Comparison of ENCODE assay signal across 8 cellular contexts in the genomic region with DNA sequence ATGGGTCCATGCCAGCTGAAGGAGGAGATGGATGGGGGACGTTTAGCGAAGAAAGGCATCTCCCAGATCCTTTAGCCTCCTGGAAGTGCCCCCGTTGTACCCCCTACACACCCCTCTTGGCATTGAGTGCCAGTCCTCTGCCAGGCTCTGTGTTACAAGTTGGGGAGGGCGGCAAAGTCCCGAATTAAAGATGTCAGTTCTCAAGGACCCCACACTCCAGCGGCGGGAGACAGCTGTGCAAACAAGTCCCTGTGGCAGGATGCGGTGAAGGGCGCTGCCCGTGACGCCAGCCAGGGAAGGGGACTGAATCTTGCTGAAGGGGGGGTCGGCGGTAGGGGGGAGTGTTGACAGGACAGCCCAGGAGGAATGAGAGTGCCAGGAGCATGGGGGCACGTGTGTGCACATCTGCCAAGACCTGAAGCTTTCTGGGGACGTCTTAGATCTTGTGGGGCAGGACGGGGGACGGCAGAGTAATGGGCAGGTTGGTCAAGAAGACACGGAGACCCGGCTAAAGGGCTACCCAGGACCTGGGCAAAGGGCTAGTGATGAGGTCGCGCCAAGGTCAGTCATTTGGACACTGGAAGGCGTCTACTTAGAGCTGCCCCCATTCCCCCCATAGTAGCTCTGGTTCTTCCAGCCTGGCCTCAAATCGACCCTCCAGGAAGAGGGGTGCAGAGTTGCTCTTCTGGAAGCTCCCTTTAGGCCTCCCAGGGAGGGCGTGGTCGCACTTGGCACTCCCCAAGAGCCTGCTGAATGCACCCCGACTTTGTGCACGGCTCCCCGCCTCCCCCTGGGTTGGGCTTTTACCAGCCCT. TPM values are rescaled to one million over a fixed set of nuclear protein-coding genes. Genes with fewer than 3 reads are reported as not detected.
A peak's percentile ranks its signal among the peaks of the same experiment; 100 is the strongest.
DNase-seq lines count a peak whose midpoint lies in the region; ATAC-seq and TF ChIP-seq lines count a peak whose summit lies in the region.

No MANE protein-coding gene starts in this region.

- peaks cover 0 to 21% (median 3%) of the 10 kb centered on the region in 4 donors for H3K4me1 ChIP-seq in right lobe of liver

- no peaks in the 10 kb centered on the region for H3K27me3 Mint-ChIP-seq in activated CD4-positive, alpha-beta T cell treated with anti-CD3 and anti-CD28 coated beads, Interleukin-2, amount 10 ng/mL, durations not matched to agents 24 days and 14 days
- H3K27me3 Mint-ChIP-seq in dendritic cell treated with granulocyte-macrophage colony-stimulating factor and Interleukin-4, amounts not matched to agents 40 ng/mL and 50 ng/mL, for 4 days, result no peaks in the 10 kb centered on the region

- H3K36me3 ChIP-seq in right lobe of liver, result peaks cover 0 to 5% (median under 1%) of the 10 kb centered on the region in 4 donors

- H3K27ac Mint-ChIP-seq in activated CD4-positive, alpha-beta T cell treated with anti-CD3 and anti-CD28 coated beads, Interleukin-2, amount 10 ng/mL, durations not matched to agents 24 days and 14 days, result peak overlapping the region; percentile 90
- H3K27ac Mint-ChIP-seq in dendritic cell treated with granulocyte-macrophage colony-stimulating factor and Interleukin-4, amounts not matched to agents 40 ng/mL and 50 ng/mL, for 4 days, result peak overlapping the region; percentile 96

- peak overlapping the region; percentile 83 for H3K4me3 Mint-ChIP-seq in activated CD4-positive, alpha-beta T cell treated with anti-CD3 and anti-CD28 coated beads, Interleukin-2, amount 10 ng/mL, durations not matched to agents 24 days and 14 days
- peak overlapping the region; percentile 86 for H3K4me3 Mint-ChIP-seq in dendritic cell treated with granulocyte-macrophage colony-stimulating factor and Interleukin-4, amounts not matched to agents 40 ng/mL and 50 ng/mL, for 4 days

- peak overlapping the region; percentile 77 to 100 (median 97) for H3K4me3 ChIP-seq in right lobe of liver

- ATAC-seq in right lobe of liver (peak in 1 of 4 donors; percentile 1), HG03571 (IDR thresholded peaks at IDR 0.05; ENCODE audit: unreplicated experiment) (no peak), GM21423 (IDR thresholded peaks at IDR 0.05; ENCODE audit: unreplicated experiment) (no peak)

- no peaks in the 10 kb centered on the region for H3K9me3 Mint-ChIP-seq in activated CD4-positive, alpha-beta T cell treated with anti-CD3 and anti-CD28 coated beads, Interleukin-2, amount 10 ng/mL, durations not matched to agents 24 days and 14 days
- H3K9me3 Mint-ChIP-seq in dendritic cell treated with granulocyte-macrophage colony-stimulating factor and Interleukin-4, amounts not matched to agents 40 ng/mL and 50 ng/mL, for 4 days, result no peaks in the 10 kb centered on the region

- no peaks in the 10 kb centered on the region for H3K27me3 ChIP-seq in right lobe of liver

- TF ChIP-seq CTCF in right lobe of liver (IDR thresholded peaks at IDR 0.05), result no peak

- TF ChIP-seq POLR2A in GM19099 (IDR thresholded peaks at IDR 0.05; ENCODE audit: extremely low read depth, insufficient read length, low read depth) (peak; percentile 15), right lobe of liver (IDR thresholded peaks at IDR 0.05) (no peak)

- WGBS in right lobe of liver (ENCODE audit: insufficient coverage, low coverage, low lambda C conversion rate, missing lambda C conversion rate), result 1% methylated on average over 14 of the region's 28 CpGs

- no peaks in the 10 kb centered on the region for H3K9me3 ChIP-seq in right lobe of liver

- DNase-seq in NCI-H345 (lab: John Stamatoyannopoulos, UW), result peak; percentile 93
- DNase-seq in activated CD4-positive, alpha-beta T cell treated with anti-CD3 and anti-CD28 coated beads, Interleukin-2, amount 10 ng/mL, durations not matched to agents 24 days and 14 days, result peak; percentile 92
- DNase-seq in right lobe of liver, result peak; percentile 74 to 84 (median 80)
- peak; percentile 52 for DNase-seq in stimulated activated CD8-positive, alpha-beta memory T cell treated with anti-CD3 and anti-CD28 coated beads, Interleukin-12 subunit alpha, Interleukin-12 subunit beta, amount 100 ng/mL, for 4 hours (ENCODE audit: low read depth)

- H3K4me1 Mint-ChIP-seq in activated CD4-positive, alpha-beta T cell treated with anti-CD3 and anti-CD28 coated beads, Interleukin-2, amount 10 ng/mL, durations not matched to agents 24 days and 14 days, result peaks cover 32% of the 10 kb centered on the region
- peaks cover 69% of the 10 kb centered on the region for H3K4me1 Mint-ChIP-seq in dendritic cell treated with granulocyte-macrophage colony-stimulating factor and Interleukin-4, amounts not matched to agents 40 ng/mL and 50 ng/mL, for 4 days (ENCODE audit: low read depth)

- intact Hi-C loops in activated CD4-positive, alpha-beta T cell treated with anti-CD3 and anti-CD28 coated beads, Interleukin-2, amount 10 ng/mL, durations not matched to agents 24 days and 14 days (cut with micrococcal nuclease), result loop anchor here (1.0 to 5.0 kb wide), 12 partner anchors 9 to 990 kb away; a partner anchor contains a TSS
- intact Hi-C loops in dendritic cell treated with granulocyte-macrophage colony-stimulating factor and Interleukin-4, amounts not matched to agents 40 ng/mL and 50 ng/mL, for 4 days (cut with micrococcal nuclease), result loop anchor here (1.0 kb wide), 1 partner anchor 9 kb away; no protein-coding TSS in a partner anchor
- intact Hi-C loops in right lobe of liver (cut with DNase I), result loop anchor here in 1 of 2 donors (10.0 kb wide), 1 partner anchor 92 kb away; no protein-coding TSS in a partner anchor

- peak overlapping the region; percentile 93 to 100 (median 100) for H3K27ac ChIP-seq in right lobe of liver

- peaks cover 2% of the 10 kb centered on the region for H3K36me3 Mint-ChIP-seq in activated CD4-positive, alpha-beta T cell treated with anti-CD3 and anti-CD28 coated beads, Interleukin-2, amount 10 ng/mL, durations not matched to agents 24 days and 14 days (ENCODE audit: low read depth)
- peaks cover 45% of the 10 kb centered on the region for H3K36me3 Mint-ChIP-seq in dendritic cell treated with granulocyte-macrophage colony-stimulating factor and Interleukin-4, amounts not matched to agents 40 ng/mL and 50 ng/mL, for 4 days (ENCODE audit: low read depth)

RNA-seq across cellular contexts. Expression of a gene that starts 2.8 kb away (rescaled TPM):
- 103 and 106 TPM in 2 replicates for total RNA-seq in activated CD4-positive, alpha-beta T cell treated with anti-CD3 and anti-CD28 coated beads, Interleukin-2, amount 10 ng/mL, durations not matched to agents 24 days and 14 days
- total RNA-seq in right lobe of liver, result 10 to 100 TPM; 55.1 to 95.9 (median 75.6) TPM

RNA-seq across cellular contexts. Expression of a gene that starts 14.8 kb away (rescaled TPM):
- 0.12 and 0.19 TPM in 2 replicates for total RNA-seq in activated CD4-positive, alpha-beta T cell treated with anti-CD3 and anti-CD28 coated beads, Interleukin-2, amount 10 ng/mL, durations not matched to agents 24 days and 14 days
- 10 to 100 TPM in 3 of 6 experiments, 1 to 10 TPM in 3; 4.2 to 13.2 (median 11.0) TPM for total RNA-seq in right lobe of liver

RNA-seq across cellular contexts. Expression of a gene that starts 22.0 kb away (rescaled TPM):
- not detected in 2 replicates for total RNA-seq in activated CD4-positive, alpha-beta T cell treated with anti-CD3 and anti-CD28 coated beads, Interleukin-2, amount 10 ng/mL, durations not matched to agents 24 days and 14 days
- 100 to 1,000 TPM in 1 of 6 experiments, 10 to 100 TPM in 2, 1 to 10 TPM in 3; 2.1 to 118 (median 19.1) TPM for total RNA-seq in right lobe of liver

RNA-seq across cellular contexts. Expression of a gene that starts 40.2 kb away (rescaled TPM):
- not detected in 2 replicates for total RNA-seq in activated CD4-positive, alpha-beta T cell treated with anti-CD3 and anti-CD28 coated beads, Interleukin-2, amount 10 ng/mL, durations not matched to agents 24 days and 14 days
- total RNA-seq in right lobe of liver, result not detected
